In genomic region chr3:193240850-193241706, GRCh38 we compare ENCODE assay signal across 1 cellular context.
A peak's percentile ranks its signal among the peaks of the same experiment; 100 is the strongest.
TF ChIP-seq lines count a peak whose summit lies in the region.

Gene PLAAT1 (plus strand): TSS chr3:193241222. CDS start chr3:193255651, 14,429 bp downstream.

TF ChIP-seq in HEK293, 187 proteins besides CTCF, POLR2A, EP300 and RAD21 (continued from another document):
- TF ChIP-seq ZBTB49 (tag by site-specific recombination; IDR thresholded peaks at IDR 0.05; ENCODE audit: low read depth) (no peak), ZNF292 (tag by site-specific recombination; IDR thresholded peaks at IDR 0.05; ENCODE audit: borderline replicate concordance, low read depth) (no peak), ZNF600 (tag by site-specific recombination; IDR thresholded peaks at IDR 0.05) (0 out of 2 replicates have a peak, but pooled peaks have one; percentile 8), ZNF658 (tag by site-specific recombination; IDR thresholded peaks at IDR 0.05) (no peak), PRDM1 (tag by site-specific recombination; IDR thresholded peaks at IDR 0.05) (peak; percentile 18; the same call in 1 of the 2 replicates), ZNF324 (tag by site-specific recombination; IDR thresholded peaks at IDR 0.05) (no peak), ZFP69B (tag by site-specific recombination; IDR thresholded peaks at IDR 0.05) (peak; percentile 41; the same call in 1 of the 2 replicates), SP2 (tag by site-specific recombination; IDR thresholded peaks at IDR 0.05) (peak; percentile 33), BCL6B (tag by site-specific recombination; IDR thresholded peaks at IDR 0.05) (no peak), ZNF426 (tag by site-specific recombination; IDR thresholded peaks at IDR 0.05) (no peak), KLF10 (tag by site-specific recombination; IDR thresholded peaks at IDR 0.05) (no peak), ATF2 (tag by site-specific recombination; IDR thresholded peaks at IDR 0.05; ENCODE audit: low read depth) (no peak), ZNF837 (tag by site-specific recombination; IDR thresholded peaks at IDR 0.05) (no peak), OVOL3 (tag by site-specific recombination; IDR thresholded peaks at IDR 0.05) (no peak), ZNF114 (tag by site-specific recombination; IDR thresholded peaks at IDR 0.05) (no peak), ZNF639 (tag by site-specific recombination; IDR thresholded peaks at IDR 0.05) (no peak), ZNF449 (tag by site-specific recombination; IDR thresholded peaks at IDR 0.05) (peak; percentile 57), ZNF248 (tag by site-specific recombination; IDR thresholded peaks at IDR 0.05) (no peak), ZBTB7A (tag by site-specific recombination; IDR thresholded peaks at IDR 0.05; ENCODE audit: low read depth) (0 out of 2 replicates have a peak, but pooled peaks have one; percentile 26), MEIS1 (CRISPR knock-in tag; IDR thresholded peaks at IDR 0.05; ENCODE audit: borderline replicate concordance) (no peak), HOXD13 (CRISPR knock-in tag; IDR thresholded peaks at IDR 0.05; ENCODE audit: borderline replicate concordance) (no peak), ZNF747 (tag by site-specific recombination; IDR thresholded peaks at IDR 0.05) (no peak), KLF9 (tag by site-specific recombination; IDR thresholded peaks at IDR 0.05; ENCODE audit: low read depth) (no peak), ZNF16 (tag by site-specific recombination; IDR thresholded peaks at IDR 0.05; ENCODE audit: low read depth) (no peak), KLF16 (tag by site-specific recombination; IDR thresholded peaks at IDR 0.05) (no peak), ZNF394 (tag by site-specific recombination; IDR thresholded peaks at IDR 0.05; ENCODE audit: borderline replicate concordance) (no peak), TCF7L2 (IDR thresholded peaks at IDR 0.05; ENCODE audit: borderline replicate concordance, low read depth, low read length) (no peak), BCL11A (tag by site-specific recombination; IDR thresholded peaks at IDR 0.05; ENCODE audit: low read depth) (no peak), ZNF555 (tag by site-specific recombination; conservative IDR thresholded peaks at IDR 0.05) (no peak), ZNF274 (IDR thresholded peaks at IDR 0.05; ENCODE audit: low read length) (no peak), ZNF274 (tag by site-specific recombination; IDR thresholded peaks at IDR 0.05; ENCODE audit: borderline replicate concordance) (no peak), ZNF785 (tag by site-specific recombination; IDR thresholded peaks at IDR 0.05) (no peak), ZNF501 (tag by site-specific recombination; IDR thresholded peaks at IDR 0.05) (0 out of 2 replicates have a peak, but pooled peaks have one; percentile 20), TRIM28 (IDR thresholded peaks at IDR 0.05; ENCODE audit: borderline replicate concordance, low read length) (no peak), ZNF629 (tag by site-specific recombination; IDR thresholded peaks at IDR 0.05) (0 out of 2 replicates have a peak, but pooled peaks have one; percentile 55), ZNF175 (tag by site-specific recombination; IDR thresholded peaks at IDR 0.05) (no peak), ZBTB44 (tag by site-specific recombination; IDR thresholded peaks at IDR 0.05) (no peak), ZNF202 (tag by site-specific recombination; IDR thresholded peaks at IDR 0.05; ENCODE audit: borderline replicate concordance) (no peak), MYNN (tag by site-specific recombination; IDR thresholded peaks at IDR 0.05; ENCODE audit: borderline replicate concordance) (no peak), KLF7 (tag by site-specific recombination; IDR thresholded peaks at IDR 0.05; ENCODE audit: borderline replicate concordance) (no peak), ZNF677 (tag by site-specific recombination; IDR thresholded peaks at IDR 0.05) (no peak), ZSCAN18 (tag by site-specific recombination; IDR thresholded peaks at IDR 0.05) (no peak), ZNF24 (tag by site-specific recombination; IDR thresholded peaks at IDR 0.05) (no peak), ZNF792 (tag by site-specific recombination; IDR thresholded peaks at IDR 0.05) (no peak), ZNF146 (tag by site-specific recombination; IDR thresholded peaks at IDR 0.05) (no peak), ZNF654 (tag by site-specific recombination; IDR thresholded peaks at IDR 0.05; ENCODE audit: low read depth) (no peak), ZBTB20 (tag by site-specific recombination; IDR thresholded peaks at IDR 0.05) (peak; percentile 58; the same call in 1 of the 2 replicates), GLIS2 (tag by site-specific recombination; IDR thresholded peaks at IDR 0.05) (peak; percentile 25; the same call in 1 of the 2 replicates), MZF1 (tag by site-specific recombination; IDR thresholded peaks at IDR 0.05; ENCODE audit: borderline replicate concordance) (no peak), ZNF707 (tag by site-specific recombination; IDR thresholded peaks at IDR 0.05) (no peak), ZNF335 (tag by site-specific recombination; conservative IDR thresholded peaks at IDR 0.05) (peak; percentile 81), SCRT2 (tag by site-specific recombination; IDR thresholded peaks at IDR 0.05) (peak; percentile 59; the same call in 1 of the 2 replicates), ZNF341 (tag by site-specific recombination; IDR thresholded peaks at IDR 0.05; ENCODE audit: low read depth) (no peak; the same call in 1 of the 2 replicates), ZNF2 (tag by site-specific recombination; IDR thresholded peaks at IDR 0.05) (no peak; the same call in 1 of the 2 replicates), YY2 (tag by site-specific recombination; IDR thresholded peaks at IDR 0.05) (0 out of 2 replicates have a peak, but pooled peaks have one; percentile 28), GFI1B (tag by site-specific recombination; IDR thresholded peaks at IDR 0.05) (no peak), YY1 (tag by site-specific recombination; IDR thresholded peaks at IDR 0.05) (peak; percentile 54), PRDM10 (tag by site-specific recombination; IDR thresholded peaks at IDR 0.05) (peak; percentile 69)
